In genomic region chr16:27367463-27368357, GRCh38 we compare ENCODE assay signal across 8 cellular contexts. TPM values are rescaled to one million over a fixed set of nuclear protein-coding genes. Genes with fewer than 3 reads are reported as not detected.
DNase-seq lines count a peak whose midpoint lies in the region; ATAC-seq lines count a peak whose summit lies in the region.

No MANE protein-coding gene starts in this region.

- no peaks in the 10 kb centered on the region for H3K36me3 ChIP-seq in Karpas-422 (ENCODE audit: insufficient read depth, low read length)
- peaks cover 7% of the 10 kb centered on the region for H3K36me3 ChIP-seq in adipocyte (ENCODE audit: control insufficient read depth, insufficient read depth, low read length, severe bottlenecking)
- H3K36me3 ChIP-seq in aorta (ENCODE audit: control insufficient read depth in 1 of 2, insufficient read depth in 2 of 2, low read length in 1 of 2), result peaks cover 0 to under 1% of the 10 kb centered on the region in 2 donors

- H3K4me1 Mint-ChIP-seq in T-cell, result peaks cover 59 to 76% (median 66%) of the 10 kb centered on the region in 3 donors

- no peaks in the 10 kb centered on the region for H3K27me3 Mint-ChIP-seq in T-cell

- no peaks in the 10 kb centered on the region for H3K9me2 ChIP-seq in Karpas-422 (replicated peaks; ENCODE audit: insufficient read depth, low read length)

- H3K9me3 ChIP-seq in Karpas-422 (ENCODE audit: low read length), result no peaks in the 10 kb centered on the region; the same call in 1 of the 2 replicates
- H3K9me3 ChIP-seq in adipocyte (ENCODE audit: control insufficient read depth, low read length), result peaks cover 7% of the 10 kb centered on the region
- no peaks in the 10 kb centered on the region for H3K9me3 ChIP-seq in aorta (ENCODE audit: control insufficient read depth, low read length)

- H4K20me1 ChIP-seq in Karpas-422 (ENCODE audit: insufficient read depth, low read depth, low read length), result no peaks in the 10 kb centered on the region

- CTCF ChIA-PET in T-cell (lab: Charles Lee), result interaction anchor here (0.5 to 2.6 kb wide), 30 partner anchors 10 to 786 kb away, joined by 3 to 26 read pairs (median 4); partner anchors contain the start of genes GTF3C1 (in 1 of the 2), IL21R (in 1 of the 2), KATNIP (in 1 of the 2) and KDM8 (in 1 of the 2)

- intact Hi-C loops in left cardiac atrium (cut with DNase I) (loop anchor here (1.0 to 10.0 kb wide), 3 partner anchors 135 to 188 kb away; no protein-coding TSS in a partner anchor), aorta (cut with DNase I) (loop anchor here (2.0 to 5.0 kb wide), 4 partner anchors 90 to 187 kb away; no protein-coding TSS in a partner anchor)

- H3K4me1 ChIP-seq in Karpas-422 (ENCODE audit: low read length) (peaks cover 7% of the 10 kb centered on the region), adipocyte (ENCODE audit: control insufficient read depth, insufficient read depth, low read length) (peaks cover 7% of the 10 kb centered on the region), aorta (ENCODE audit: control insufficient read depth in 1 of 2, insufficient read depth in 2 of 2, low read length in 2 of 2) (no peaks in the 10 kb centered on the region)

- POLR2A ChIA-PET in T-cell (lab: Charles Lee), result interaction anchor here (0.5 to 1.8 kb wide), 19 partner anchors 10 to 198 kb away, joined by 3 to 25 read pairs (median 4); partner anchors contain the start of genes IL21R (in 1 of the 2) and KDM8 (in 1 of the 2)

- H3K27ac ChIP-seq in Karpas-422 (ENCODE audit: low read length), result no peak overlapping the region
- no peak overlapping the region for H3K27ac ChIP-seq in aorta (ENCODE audit: low read depth in 1 of 2, low read length in 2 of 2)

- H3K9ac ChIP-seq in Karpas-422 (ENCODE audit: low read length), result no peak overlapping the region
- peak overlapping the region; percentile 4 for H3K9ac ChIP-seq in adipocyte (ENCODE audit: low read length)

- H3K9me3 Mint-ChIP-seq in T-cell, result peaks cover 0 to 8% (median 3%) of the 10 kb centered on the region in 3 donors

- H3K27me3 ChIP-seq in Karpas-422 (ENCODE audit: low read length), result no peaks in the 10 kb centered on the region
- no peaks in the 10 kb centered on the region for H3K27me3 ChIP-seq in adipocyte (replicated peaks; ENCODE audit: control insufficient read depth, insufficient read depth, low read length)
- no peaks in the 10 kb centered on the region for H3K27me3 ChIP-seq in aorta (ENCODE audit: control insufficient read depth in 1 of 2, insufficient read depth in 2 of 2, low read length in 1 of 2)

- no peaks in the 10 kb centered on the region for H3K79me2 ChIP-seq in Karpas-422 (ENCODE audit: low read length)

- H3K36me3 Mint-ChIP-seq in T-cell, result peaks cover 10% of the 10 kb centered on the region

- DNase-seq in GDM1 (lab: John Stamatoyannopoulos, UW) (peak; percentile 66), Karpas-422 (peak; percentile 82), T-cell (peak; percentile 62 to 97 (median 93)), adipocyte (ENCODE audit: low read depth) (peak; percentile 78), left cardiac atrium (peak; percentile 90), renal cortical epithelial cell (ENCODE audit: low read depth) (peak; percentile 32), aorta (peak; percentile 90 to 91)

- peak overlapping the region; percentile 51 to 66 (median 57) for H3K4me3 Mint-ChIP-seq in T-cell

- H3K4me3 ChIP-seq in Karpas-422 (ENCODE audit: low read length), result no peak overlapping the region
- H3K4me3 ChIP-seq in adipocyte (ENCODE audit: low read length), result peak overlapping the region; percentile 45
- H3K4me3 ChIP-seq in aorta (ENCODE audit: low read length in 2 of 2), result no peak overlapping the region

- 33 to 38% methylated on average over 27 of the region's 27 CpGs for WGBS in aorta, 2 donors

- H3K27ac Mint-ChIP-seq in T-cell, result peak overlapping the region; percentile 94 to 95

- H2AFZ ChIP-seq in Karpas-422 (ENCODE audit: low read length), result no peak overlapping the region

- peak overlapping the region; percentile 22 for H3K4me2 ChIP-seq in Karpas-422 (ENCODE audit: low read depth, low read length, poor library complexity, severe bottlenecking)

- peak; percentile 80 for ATAC-seq in GM21786 (IDR thresholded peaks at IDR 0.05; ENCODE audit: unreplicated experiment)
- peak; percentile 77 to 85 (median 79) for ATAC-seq in T-cell (replicated peaks in 1 of 4)
- peak; percentile 84 to 85 for ATAC-seq in left cardiac atrium
- ATAC-seq in aorta (ENCODE audit: low FRiP score), result peak; percentile 88

RNA-seq across cellular contexts. Expression of gene IL21R, which starts 34.3 kb away (rescaled TPM):
- 1.9 and 2.2 TPM in 2 replicates for total RNA-seq in Karpas-422 (2014; rRNA removed; shearing (Covaris generic); ENCODE audit: low replicate concordance)
- total RNA-seq in T-cell (10 to 100 TPM; 35.6 to 44.3 (median 38.2) TPM), left cardiac atrium (under 1 TPM; 0.18 to 0.63 TPM), renal cortical epithelial cell (under 0.01 TPM in 1 of 2 replicates, not detected in the other), aorta (1 to 10 TPM in 1 of 2 donors, under 1 TPM in 1; 0.65 to 3.8 TPM)
- polyA plus RNA-seq in aorta, result under 1 TPM in 1 of 2 donors, not detected in 1; 0.08 TPM

RNA-seq across cellular contexts. Expression of gene IL4R, which starts 53.9 kb away (rescaled TPM):
- 0.94 and 12.0 TPM in 2 replicates for total RNA-seq in Karpas-422 (2014; rRNA removed; shearing (Covaris generic); ENCODE audit: low replicate concordance)
- total RNA-seq in T-cell (100 to 1,000 TPM; 186 to 281 (median 221) TPM), left cardiac atrium (10 to 100 TPM; 19.8 to 56.8 TPM), renal cortical epithelial cell (20.1 and 31.7 TPM in 2 replicates), aorta (100 to 1,000 TPM in 1 of 2 donors, 10 to 100 TPM in 1; 91.7 to 138 TPM)
- polyA plus RNA-seq in aorta, result 10 to 100 TPM in 1 of 2 donors, 1 to 10 TPM in 1; 7.5 to 50.7 TPM

Comparison
In these comparisons a context has a peak if more than half of its experiments do, and no peak if none do; other contexts are left out.
1. DNase-seq: peak in every context shown above with its lines; median percentile 93 in T-cell; 90 in aorta; 90 in left cardiac atrium; 82 in Karpas-422; 78 in adipocyte; 66 in GDM1; 32 in renal cortical epithelial cell.
2. RNA of gene IL21R, which starts 34.3 kb away (total RNA-seq): 35.6 to 44.3 TPM in T-cell; 0.65 to 3.8 TPM in aorta, 1.9 to 2.2 TPM in Karpas-422, 0.18 to 0.63 TPM in left cardiac atrium and under 0.01 TPM in renal cortical epithelial cell; every median in the first group is over 4 times any median in the second.
3. Peak in every context shown above with its lines, with median percentiles within 50 percentile points of each other: ATAC-seq.